18 cellular contexts compared by ENCODE assay signal in the genomic region with DNA sequence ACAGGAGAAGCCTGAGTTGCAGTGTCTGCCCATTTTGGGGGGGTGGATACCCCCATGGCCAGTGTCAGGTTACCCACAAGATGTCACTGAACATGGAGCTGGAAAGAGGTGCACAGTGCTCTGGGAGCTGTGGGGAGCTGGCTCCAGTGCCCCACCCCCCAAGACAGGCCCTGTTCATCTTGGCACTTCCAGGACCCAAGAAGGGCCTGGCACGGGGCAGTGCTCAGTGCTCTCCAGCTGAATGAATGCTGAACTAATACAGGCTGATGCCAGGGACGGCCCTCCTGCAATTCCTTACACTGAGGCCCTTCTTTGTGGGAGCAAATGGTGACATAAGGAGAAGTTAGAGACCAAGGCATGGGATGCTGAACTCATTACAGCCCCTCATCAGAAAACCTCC.
DNase-seq lines count a peak whose midpoint lies in the region; ATAC-seq and TF ChIP-seq lines count a peak whose summit lies in the region.
"Had no signal": no experiment of that assay in that cellular context is flagged by ENCODE, and none has a peak within 500 bp of the region (broad histone marks: within the 10 kb centered on the region; RNA-seq: fewer than 3 reads in every experiment).

No MANE protein-coding gene starts in this region.

- no peak overlapping the region for H3K4me3 ChIP-seq in left ventricle myocardium inferior
- no peak overlapping the region for H3K4me3 ChIP-seq in osteoblast (ENCODE audit: insufficient read depth, low read length)
- H3K4me3 ChIP-seq in OCI-LY7 (ENCODE audit: low read depth, low read length, poor library complexity, severe bottlenecking), result no peak overlapping the region
- H3K4me3 ChIP-seq: A549, HAP-1 had no signal

- no peaks in the 10 kb centered on the region for H4K20me1 ChIP-seq in osteoblast (ENCODE audit: insufficient read depth, low read length)
- H4K20me1 ChIP-seq in OCI-LY7 (ENCODE audit: insufficient read depth, low read length), result no peaks in the 10 kb centered on the region

- no peaks in the 10 kb centered on the region for H3K27me3 ChIP-seq in left ventricle myocardium inferior (ENCODE audit: low read depth)
- no peaks in the 10 kb centered on the region for H3K27me3 ChIP-seq in osteoblast (ENCODE audit: insufficient read depth, low read length)

- no peak overlapping the region for H3K4me2 ChIP-seq in osteoblast (ENCODE audit: insufficient read depth, low read length)
- H3K4me2 ChIP-seq in OCI-LY7 (ENCODE audit: low read length), result no peak overlapping the region
- H3K4me2 ChIP-seq: A549 had no signal

- CTCF ChIA-PET in OCI-LY7 (lab: Charles Lee; ENCODE audit: unreplicated experiment), result no interaction called here

- POLR2A ChIA-PET in OCI-LY7 (lab: Charles Lee), result no interaction called here

- no peaks in the 10 kb centered on the region for H3K9me3 ChIP-seq in left ventricle myocardium inferior (replicated peaks)
- no peaks in the 10 kb centered on the region for H3K9me3 ChIP-seq in osteoblast (ENCODE audit: low read depth, low read length)
- no peaks in the 10 kb centered on the region for H3K9me3 ChIP-seq in OCI-LY7 (ENCODE audit: low read length)
- H3K9me3 ChIP-seq: A549, HAP-1 had no signal

- H3K36me3 ChIP-seq in left ventricle myocardium inferior (no peaks in the 10 kb centered on the region), osteoblast (ENCODE audit: insufficient read depth, low read length) (no peaks in the 10 kb centered on the region), OCI-LY7 (ENCODE audit: insufficient read depth, low read length) (no peaks in the 10 kb centered on the region)
- H3K36me3 ChIP-seq: HAP-1 had no signal

- DNase-seq in Right ventricle myocardium superior (peak; percentile 9), left ventricle myocardium inferior (no peak), globus pallidus (ENCODE audit: low spot score) (peak; percentile 42), osteoblast (ENCODE audit: insufficient read length, low spot score, missing footprints) (peak; percentile 78), OCI-LY7 (ENCODE audit: low spot score) (no peak)
- DNase-seq: 8988T; ACHN; Calu3; CD4-positive, alpha-beta memory T cell; COR-L47; DMS53; DMS79 treated with DMSO at 0.1 percent for 48 hours; GF-D8; GOT3; HFFc6 had no signal

- H3K4me1 ChIP-seq in left ventricle myocardium inferior, result peaks cover 36% of the 10 kb centered on the region
- peaks cover 19% of the 10 kb centered on the region for H3K4me1 ChIP-seq in osteoblast (ENCODE audit: insufficient read depth, low read length)
- H3K4me1 ChIP-seq in OCI-LY7 (ENCODE audit: insufficient read depth, low read length, poor library complexity, severe bottlenecking), result no peaks in the 10 kb centered on the region
- H3K4me1 ChIP-seq: A549, HAP-1 had no signal

- H3K79me2 ChIP-seq in osteoblast (ENCODE audit: insufficient read depth, low read length) (no peaks in the 10 kb centered on the region), OCI-LY7 (ENCODE audit: insufficient read depth, low read depth, low read length) (no peaks in the 10 kb centered on the region)

- H2AFZ ChIP-seq in osteoblast (ENCODE audit: low read length) (no peak overlapping the region), OCI-LY7 (ENCODE audit: low read length) (no peak overlapping the region)

- BruUV-seq in OCI-LY7 (replicated peaks; lab: Mats Ljungman, UMichigan), result no TSS peak

- H3K27ac ChIP-seq in left ventricle myocardium inferior (replicated peaks) (no peak overlapping the region), osteoblast (ENCODE audit: low read depth, low read length) (no peak overlapping the region), OCI-LY7 (ENCODE audit: low read depth, low read length, poor library complexity, severe bottlenecking) (no peak overlapping the region)
- H3K27ac ChIP-seq: A549 had no signal

- ATAC-seq in Right ventricle myocardium superior (ENCODE audit: poor library complexity) (no peak), GM19035 (IDR thresholded peaks at IDR 0.05; ENCODE audit: unreplicated experiment) (no peak)
- ATAC-seq: A549 had no signal

- TF ChIP-seq CTCF in left ventricle myocardium inferior (IDR thresholded peaks at IDR 0.05; ENCODE audit: borderline replicate concordance) (no peak), osteoblast (IDR thresholded peaks at IDR 0.05; ENCODE audit: extremely low read depth, low read depth, low read length) (no peak), OCI-LY7 (conservative IDR thresholded peaks at IDR 0.05; ENCODE audit: low read length) (no peak)

- H3K9me2 ChIP-seq in OCI-LY7 (ENCODE audit: insufficient read depth, low read length), result no peaks in the 10 kb centered on the region

- intact Hi-C loops in Right ventricle myocardium superior (cut with DNase I) (loop anchor here (10.0 kb wide), 1 partner anchor 127 kb away; no protein-coding TSS in a partner anchor), left ventricle myocardium inferior (cut with micrococcal nuclease) (no loop called here), OCI-LY7 (cut with micrococcal nuclease; ENCODE audit: unreplicated experiment) (no loop called here)

Comparison
In these comparisons a context has a peak if more than half of its experiments do, and no peak if none do; other contexts are left out.
1. DNase-seq: peak in Right ventricle myocardium superior (single experiment), globus pallidus (single experiment) and osteoblast (single experiment); none in left ventricle myocardium inferior (single experiment) and OCI-LY7 (single experiment).